ENCODE assay signal across 17 cellular contexts in genomic region chr10:95547791-95548435, GRCh38. TPM values are rescaled to one million over a fixed set of nuclear protein-coding genes. Genes with fewer than 3 reads are reported as not detected.
DNase-seq lines count a peak whose midpoint lies in the region; ATAC-seq and TF ChIP-seq lines count a peak whose summit lies in the region.
"Had no signal": no experiment of that assay in that cellular context is flagged by ENCODE, and none has a peak within 500 bp of the region (broad histone marks: within the 10 kb centered on the region; RNA-seq: fewer than 3 reads in every experiment).

No MANE protein-coding gene starts in this region.

- no peaks in the 10 kb centered on the region for H3K9me3 ChIP-seq in esophagus squamous epithelium
- no peaks in the 10 kb centered on the region for H3K9me3 ChIP-seq in sigmoid colon

- peak; percentile 19 for ATAC-seq in left ventricle myocardium superior
- no peak for ATAC-seq in Right ventricle myocardium inferior
- no peak for ATAC-seq in HG02885 (IDR thresholded peaks at IDR 0.05; ENCODE audit: poor library complexity, unreplicated experiment)

- no peak for TF ChIP-seq EP300 in sigmoid colon (IDR thresholded peaks at IDR 0.05)

- H3K4me3 ChIP-seq in esophagus squamous epithelium (peak overlapping the region in 1 of 4 donors; percentile 24), sigmoid colon (no peak overlapping the region)
- H3K4me3 ChIP-seq: PC-9 had no signal

- no peak for TF ChIP-seq CTCF in esophagus squamous epithelium (IDR thresholded peaks at IDR 0.05)
- no peak for TF ChIP-seq CTCF in sigmoid colon (IDR thresholded peaks at IDR 0.05)

- no peaks in the 10 kb centered on the region for H3K36me3 ChIP-seq in esophagus squamous epithelium
- no peaks in the 10 kb centered on the region for H3K36me3 ChIP-seq in sigmoid colon

- DNase-seq in left ventricle myocardium superior (no peak), Right ventricle myocardium inferior (ENCODE audit: missing footprints) (no peak), esophagus squamous epithelium (lab: John Stamatoyannopoulos, UW) (no peak), sigmoid colon (no peak), NCI-H2171 (lab: John Stamatoyannopoulos, UW) (no peak), dermis blood vessel endothelial cell (no peak)
- DNase-seq: EL, GF-D8, NCI-H1105, NCI-H146, NCI-H2029, NCI-H226, NCI-H510A treated with DMSO at 0.1 percent for 48 hours, NCI-H748 treated with DMSO at 0.1 percent for 48 hours, PC-9, RPMI8226 had no signal

- intact Hi-C loops in left ventricle myocardium superior (cut with micrococcal nuclease) = no loop called here
- intact Hi-C loops in Right ventricle myocardium inferior (cut with DNase I) = no loop called here
- intact Hi-C loops in esophagus squamous epithelium (cut with DNase I) = no loop called here
- intact Hi-C loops in sigmoid colon (cut with DNase I) = no loop called here

- TF ChIP-seq POLR2A in esophagus squamous epithelium (IDR thresholded peaks at IDR 0.05) (no peak), sigmoid colon (IDR thresholded peaks at IDR 0.05) (no peak)

- WGBS in esophagus squamous epithelium, 2 donors = 78 to 80% methylated on average over 3 of the region's 3 CpGs
- 94 to 95% methylated on average over 3 of the region's 3 CpGs for WGBS in sigmoid colon, 2 donors

- H3K27me3 ChIP-seq in esophagus squamous epithelium (no peaks in the 10 kb centered on the region), sigmoid colon (no peaks in the 10 kb centered on the region)

- H3K4me1 ChIP-seq in esophagus squamous epithelium = peaks cover 0 to 49% (median 0%) of the 10 kb centered on the region in 3 donors
- peaks cover 0 to 99% (median 97%) of the 10 kb centered on the region in 4 donors for H3K4me1 ChIP-seq in sigmoid colon

- H3K27ac ChIP-seq in esophagus squamous epithelium = peak overlapping the region in 3 of 4 donors; percentile 50 to 88 (median 57)
- peak overlapping the region; percentile 93 to 98 (median 96) for H3K27ac ChIP-seq in sigmoid colon
- H3K27ac ChIP-seq: PC-9 had no signal

RNA-seq across cellular contexts. Expression of gene SORBS1, which starts 13.3 kb away (rescaled TPM):
- total RNA-seq in left ventricle myocardium superior (703 TPM), Right ventricle myocardium inferior (666 TPM), esophagus squamous epithelium (100 to 1,000 TPM in 1 of 4 donors, 10 to 100 TPM in 3; 23.3 to 359 (median 72.2) TPM), sigmoid colon (1,000 to 10,000 TPM in 2 of 4 donors, 100 to 1,000 TPM in 2; 664 to 1,403 (median 979) TPM), dermis blood vessel endothelial cell (0.68 and 3.6 TPM in 2 replicates)
- polyA plus RNA-seq in sigmoid colon = 10 to 100 TPM in 2 of 3 donors, 1 to 10 TPM in 1; 8.1 to 56.2 (median 19.2) TPM
